In the genomic region with DNA sequence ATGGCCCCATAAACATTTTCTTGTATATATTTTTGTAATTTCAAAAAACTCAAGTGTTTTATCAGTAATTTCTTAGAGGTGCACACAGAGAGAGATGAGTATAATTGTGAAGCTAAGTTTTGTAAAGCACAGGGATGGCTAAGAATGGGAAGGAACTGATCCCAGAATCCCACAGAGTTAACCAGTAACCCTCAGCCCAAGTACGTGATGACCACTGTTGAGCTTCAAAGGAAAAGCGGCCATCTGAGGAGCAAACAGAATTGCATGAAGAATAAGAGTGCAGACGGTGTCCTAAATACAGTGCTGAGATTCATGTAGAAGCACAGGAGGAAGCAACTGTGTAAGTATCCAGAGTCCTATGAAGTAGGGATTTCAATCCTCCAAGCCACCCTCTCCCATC, we compare ENCODE assay signal across 8 cellular contexts.
"Had no signal": no experiment of that assay in that cellular context is flagged by ENCODE, and none has a peak within 500 bp of the region (broad histone marks: within the 10 kb centered on the region; RNA-seq: fewer than 3 reads in every experiment).

No MANE protein-coding gene starts in this region.

- H3K36me3 ChIP-seq: HAP-1 had no signal

- H3K9me3 ChIP-seq: HAP-1 had no signal

- H3K4me3 ChIP-seq: GM23248, HAP-1 had no signal

- H3K9ac ChIP-seq: GM23248, KMS-11 had no signal

- H3K4me1 ChIP-seq: HAP-1 had no signal

- ATAC-seq: HCT116 had no signal

- H3K27ac ChIP-seq: GM23248, KMS-11 had no signal

- H2AFZ ChIP-seq: GM23248 had no signal

- H3K4me2 ChIP-seq: KMS-11 had no signal

- DNase-seq: GM23248, GOT3, H7, HFFc6, KBM-7 had no signal
